Comparison of ENCODE assay signal across 1 cellular context in genomic region chr2:120619579-120619978, GRCh38.
A peak's percentile ranks its signal among the peaks of the same experiment; 100 is the strongest.
TF ChIP-seq lines count a peak whose summit lies in the region.

No MANE protein-coding gene starts in this region.

TF ChIP-seq in HepG2, 621 proteins besides CTCF, POLR2A, EP300 and RAD21 (continued from another document and continues in another):
- TF ChIP-seq GLMP (CRISPR knock-in tag; IDR thresholded peaks at IDR 0.05; ENCODE audit: borderline replicate concordance) (no peak), JARID2 (CRISPR knock-in tag; IDR thresholded peaks at IDR 0.05; ENCODE audit: insufficient replicate concordance) (no peak), HMGXB4 (CRISPR knock-in tag; IDR thresholded peaks at IDR 0.05; ENCODE audit: borderline replicate concordance in 1 of 2, low read depth in 1 of 2) (no peak), HNRNPH1 (optimal IDR thresholded peaks at IDR 0.05; ENCODE audit: low read depth, low read length) (no peak), NR2F1 (CRISPR knock-in tag; IDR thresholded peaks at IDR 0.05) (no peak), TBL1XR1 (IDR thresholded peaks at IDR 0.05; ENCODE audit: borderline replicate concordance, low read length, partially characterized antibody) (peak; percentile 35), SP2 (CRISPR knock-in tag; IDR thresholded peaks at IDR 0.05) (no peak), SNAPC2 (CRISPR knock-in tag; IDR thresholded peaks at IDR 0.05) (no peak), NCOA2 (CRISPR knock-in tag; IDR thresholded peaks at IDR 0.05) (peak; percentile 60), CSRNP1 (CRISPR knock-in tag; IDR thresholded peaks at IDR 0.05) (no peak), ZIK1 (CRISPR knock-in tag; IDR thresholded peaks at IDR 0.05; ENCODE audit: borderline replicate concordance, low read depth) (no peak), HNF1B (CRISPR knock-in tag; IDR thresholded peaks at IDR 0.05) (peak; percentile 83), LCORL (IDR thresholded peaks at IDR 0.05) (no peak), LCORL (CRISPR knock-in tag; IDR thresholded peaks at IDR 0.05) (peak; percentile 34; the same call in 1 of the 2 replicates), ZNF382 (CRISPR knock-in tag; IDR thresholded peaks at IDR 0.05; ENCODE audit: borderline replicate concordance) (no peak), SCMH1 (CRISPR knock-in tag; IDR thresholded peaks at IDR 0.05; ENCODE audit: borderline replicate concordance) (no peak), MXD3 (CRISPR knock-in tag; IDR thresholded peaks at IDR 0.05) (no peak), ZNF468 (CRISPR knock-in tag; IDR thresholded peaks at IDR 0.05) (no peak), ZNF224 (CRISPR knock-in tag; IDR thresholded peaks at IDR 0.05) (no peak), KLF9 (CRISPR knock-in tag; IDR thresholded peaks at IDR 0.05; ENCODE audit: low read depth) (no peak), KIAA2018 (CRISPR knock-in tag; IDR thresholded peaks at IDR 0.05; ENCODE audit: borderline replicate concordance) (no peak), GFI1 (CRISPR knock-in tag; IDR thresholded peaks at IDR 0.05; ENCODE audit: borderline replicate concordance) (no peak), TFE3 (CRISPR knock-in tag; IDR thresholded peaks at IDR 0.05) (no peak), TIGD3 (CRISPR knock-in tag; IDR thresholded peaks at IDR 0.05; ENCODE audit: borderline replicate concordance) (no peak), REL (CRISPR knock-in tag; conservative IDR thresholded peaks at IDR 0.05) (no peak), XRCC5 (optimal IDR thresholded peaks at IDR 0.05; ENCODE audit: low read length) (peak; percentile 80), ESRRA (CRISPR knock-in tag; IDR thresholded peaks at IDR 0.05; ENCODE audit: low read depth) (no peak), GABPB1 (CRISPR knock-in tag; IDR thresholded peaks at IDR 0.05) (no peak), ZNF552 (CRISPR knock-in tag; IDR thresholded peaks at IDR 0.05; ENCODE audit: borderline replicate concordance) (no peak), SMC3 (IDR thresholded peaks at IDR 0.05; ENCODE audit: low read length) (no peak), SKIL (CRISPR knock-in tag; IDR thresholded peaks at IDR 0.05; ENCODE audit: borderline replicate concordance) (no peak), TEAD3 (CRISPR knock-in tag; optimal IDR thresholded peaks at IDR 0.05; ENCODE audit: borderline replicate concordance) (peak; percentile 85), ZNF24 (IDR thresholded peaks at IDR 0.05) (no peak), HOXA3 (CRISPR knock-in tag; IDR thresholded peaks at IDR 0.05) (peak; percentile 37; the same call in 1 of the 2 replicates), TOPORS (CRISPR knock-in tag; IDR thresholded peaks at IDR 0.05) (no peak), SIN3A (IDR thresholded peaks at IDR 0.05; ENCODE audit: borderline replicate concordance, low read depth, low read length) (no peak), ATF1 (CRISPR knock-in tag; IDR thresholded peaks at IDR 0.05) (no peak), ZNF619 (CRISPR knock-in tag; IDR thresholded peaks at IDR 0.05) (no peak), KAT2B (IDR thresholded peaks at IDR 0.05; ENCODE audit: borderline replicate concordance, low read depth, low read length) (no peak), SMAD1 (CRISPR knock-in tag; IDR thresholded peaks at IDR 0.05; ENCODE audit: borderline replicate concordance, low read depth) (no peak), RELA (CRISPR knock-in tag; IDR thresholded peaks at IDR 0.05) (0 out of 2 replicates have a peak, but pooled peaks have one; percentile 38), NRL (CRISPR knock-in tag; IDR thresholded peaks at IDR 0.05; ENCODE audit: borderline replicate concordance) (no peak), KDM1A (CRISPR knock-in tag; IDR thresholded peaks at IDR 0.05) (no peak), FOXJ3 (CRISPR knock-in tag; IDR thresholded peaks at IDR 0.05; ENCODE audit: borderline replicate concordance) (peak; percentile 67; the same call in 1 of the 2 replicates)
